8 cellular contexts compared by ENCODE assay signal in the genomic region with DNA sequence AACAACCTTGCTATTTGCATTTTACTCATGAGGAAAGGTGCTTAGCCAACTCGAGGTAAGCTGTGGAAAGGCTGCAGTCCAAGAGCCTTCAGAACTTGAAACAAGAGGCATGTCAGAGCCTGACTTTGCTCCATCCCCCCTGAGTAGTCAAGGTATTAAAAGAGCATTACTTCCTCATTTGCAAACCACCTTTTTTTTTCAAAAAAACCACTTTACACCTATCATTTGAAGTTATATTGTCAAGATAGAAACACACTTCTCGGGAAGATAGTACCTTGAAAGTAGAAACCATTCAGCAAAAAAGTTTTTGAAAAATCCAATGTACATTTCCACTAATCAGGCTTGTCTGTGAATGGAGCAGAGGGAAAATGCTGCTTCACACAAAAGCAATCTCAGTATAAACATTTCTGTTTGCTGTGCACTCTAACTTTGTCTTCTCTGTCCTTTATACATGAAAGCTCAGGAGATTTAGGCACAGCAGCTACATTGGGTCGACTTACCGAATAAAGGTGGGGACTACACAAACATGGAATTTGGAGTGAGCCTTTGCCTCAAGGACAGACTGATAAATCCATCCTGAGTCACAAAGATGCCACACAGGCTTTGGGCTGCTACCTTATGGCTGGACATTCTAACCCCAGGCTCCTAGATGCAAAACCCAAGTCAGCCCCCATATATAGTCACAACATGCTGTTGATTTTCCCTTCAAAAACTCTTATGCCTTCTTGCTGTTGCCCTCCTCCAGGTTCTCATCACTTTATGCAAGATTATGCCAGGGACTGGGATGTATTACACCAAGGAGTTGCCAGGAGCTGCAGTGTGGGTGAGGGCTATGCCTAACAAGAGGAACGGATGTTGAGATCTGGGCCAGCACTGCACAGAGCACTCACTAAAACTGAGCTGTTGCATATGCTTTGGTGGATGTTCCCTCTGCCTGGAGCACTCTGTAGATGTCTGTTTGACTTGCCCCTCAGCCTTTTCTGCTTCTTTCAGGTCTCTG. TPM values are rescaled to one million over a fixed set of nuclear protein-coding genes. Genes with fewer than 3 reads are reported as not detected.
DNase-seq lines count a peak whose midpoint lies in the region; ATAC-seq lines count a peak whose summit lies in the region.

No MANE protein-coding gene starts in this region.

- H3K27me3 Mint-ChIP-seq in CD4-positive, alpha-beta memory T cell: no peaks in the 10 kb centered on the region

- POLR2A ChIA-PET in CD4-positive, alpha-beta memory T cell (lab: Charles Lee; ENCODE audit: partially characterized antibody): interaction anchor here (0.6 to 25.0 kb wide), 11 partner anchors 10 to 233 kb away, joined by 3 to 1146 read pairs (median 4); a partner anchor contains a TSS

- H3K9me3 ChIP-seq in CD4-positive, alpha-beta memory T cell (ENCODE audit: control insufficient read depth in 1 of 2, low read length in 2 of 2): no peaks in the 10 kb centered on the region

- CTCF ChIA-PET in CD4-positive, alpha-beta memory T cell (lab: Charles Lee; ENCODE audit: partially characterized antibody): interaction anchor here (0.9 to 3.0 kb wide), 9 partner anchors 8 to 68 kb away, joined by 3 to 19 read pairs (median 5); no protein-coding TSS in a partner anchor

- H3K4me3 Mint-ChIP-seq in CD4-positive, alpha-beta memory T cell: peak overlapping the region; percentile 36 to 81 (median 74)

- DNase-seq in CD4-positive, alpha-beta memory T cell: peak; percentile 61 to 71 (median 66)
- no peak for DNase-seq in epithelial cell of prostate (ENCODE audit: low read depth, low spot score)
- DNase-seq in HK-2 (ENCODE audit: unreplicated experiment): no peak
- DNase-seq in AG08395 (ENCODE audit: low spot score): no peak
- DNase-seq in NCI-H524 treated with DMSO at 0.1 percent for 48 hours (lab: John Stamatoyannopoulos, UW): no peak
- DNase-seq in NCI-H69 (lab: John Stamatoyannopoulos, UW): no peak

- ATAC-seq in GM19463 (IDR thresholded peaks at IDR 0.05; ENCODE audit: unreplicated experiment) (peak; percentile 62), HG03457 (IDR thresholded peaks at IDR 0.05; ENCODE audit: unreplicated experiment) (peak; percentile 69)

- peak overlapping the region in 1 of 2 donors; percentile 41 for H3K4me3 ChIP-seq in CD4-positive, alpha-beta memory T cell (ENCODE audit: low read length in 2 of 2)

- no peaks in the 10 kb centered on the region for H3K36me3 ChIP-seq in CD4-positive, alpha-beta memory T cell (ENCODE audit: insufficient read depth, low read length)

- peaks cover 0 to 5% of the 10 kb centered on the region in 2 donors for H3K36me3 Mint-ChIP-seq in CD4-positive, alpha-beta memory T cell

- no peaks in the 10 kb centered on the region for H3K27me3 ChIP-seq in CD4-positive, alpha-beta memory T cell (ENCODE audit: insufficient read depth, low read length)

- intact Hi-C loops in CD4-positive, alpha-beta memory T cell (cut with micrococcal nuclease): no loop called here

- H3K27ac ChIP-seq in CD4-positive, alpha-beta memory T cell (ENCODE audit: low read depth, low read length): peak overlapping the region; percentile 52
- peak overlapping the region; percentile 78 for H3K27ac ChIP-seq in epithelial cell of prostate

- peaks cover 71 to 99% (median 88%) of the 10 kb centered on the region in 4 donors for H3K4me1 Mint-ChIP-seq in CD4-positive, alpha-beta memory T cell

- H3K27ac Mint-ChIP-seq in CD4-positive, alpha-beta memory T cell: peak overlapping the region; percentile 88 to 100 (median 96)

- H3K9me3 Mint-ChIP-seq in CD4-positive, alpha-beta memory T cell: peaks cover 0 to 4% (median 0%) of the 10 kb centered on the region in 8 donors

- H3K4me1 ChIP-seq in CD4-positive, alpha-beta memory T cell (ENCODE audit: insufficient read depth, low read length): peaks cover 97% of the 10 kb centered on the region

RNA-seq across cellular contexts. Expression of a gene that starts 41.4 kb away (rescaled TPM):
- total RNA-seq in CD4-positive, alpha-beta memory T cell: 100 to 1,000 TPM; 168 to 172 TPM
- polyA plus RNA-seq in CD4-positive, alpha-beta memory T cell: 100 to 1,000 TPM in 1 of 2 donors, 10 to 100 TPM in 1; 52.8 to 113 TPM

Comparison
In these comparisons a context has a peak if more than half of its experiments do, and no peak if none do; other contexts are left out.
1. DNase-seq: peak in CD4-positive, alpha-beta memory T cell (5 of 5); none in epithelial cell of prostate (single experiment), HK-2 (single experiment), AG08395 (single experiment), NCI-H524 treated with DMSO at 0.1 percent for 48 hours (single experiment) and NCI-H69 (single experiment).